In genomic region chr17:14389656-14390055, GRCh38 we compare ENCODE assay signal across 25 cellular contexts.
"Had no signal": no experiment of that assay in that cellular context is flagged by ENCODE, and none has a peak within 500 bp of the region (broad histone marks: within the 10 kb centered on the region; RNA-seq: fewer than 3 reads in every experiment).

No MANE protein-coding gene starts in this region.

- H2AFZ ChIP-seq: hepatocyte had no signal

- DNase-seq: cortex of kidney; dorsolateral prefrontal cortex; effector memory CD4-positive, alpha-beta T cell; foreskin keratinocyte; head of caudate nucleus; islet precursor cell; mammary epithelial cell; psoas muscle; retina; right lobe of liver; stimulated activated CD4-positive, alpha-beta T cell treated with anti-CD3 and anti-CD28 coated beads, Interleukin-15, amount 100 ng/mL, for 24 hours; stimulated activated CD4-positive, alpha-beta T cell treated with anti-CD3 and anti-CD28 coated beads, Interleukin-1b, Interleukin-23, amount 100 ng/mL, for 48 hours; stimulated activated CD4-positive, alpha-beta T cell treated with anti-CD3 and anti-CD28 coated beads, Interleukin-4, amount 100 ng/mL, for 24 hours; stimulated activated naive CD8-positive, alpha-beta T cell treated with anti-CD3 and anti-CD28 coated beads, Interleukin-15, amount 100 ng/mL, for 72 hours; testis; upper lobe of right lung had no signal

- H3K4me1 ChIP-seq: esophagus muscularis mucosa, foreskin keratinocyte, psoas muscle, right lobe of liver, testis, tibial nerve, upper lobe of right lung, vagina had no signal

- H3K36me3 ChIP-seq: esophagus muscularis mucosa, right lobe of liver, tibial nerve, upper lobe of right lung, vagina had no signal

- H3K27me3 ChIP-seq: esophagus muscularis mucosa, foreskin keratinocyte, hepatocyte, right lobe of liver, testis, tibial nerve, upper lobe of right lung, vagina had no signal

- H3K4me1 Mint-ChIP-seq: mesothelial cell of epicardium; stimulated activated memory B cell treated with anti-CD40 and anti-IgM and Interleukin-4, amounts not matched to agents 10 μg/mL and 1 μg/mL and 100 μg/mL, for 72 hours; stimulated activated naive CD8-positive, alpha-beta T cell treated with anti-CD3 and anti-CD28 coated beads, Interleukin-15, amount 100 ng/mL, for 72 hours had no signal

- H3K27ac ChIP-seq: dorsolateral prefrontal cortex, epithelial cell of prostate, esophagus muscularis mucosa, foreskin keratinocyte, hepatocyte, psoas muscle, right lobe of liver, testis, tibial nerve, upper lobe of right lung, vagina had no signal

- ATAC-seq: foreskin keratinocyte; left lobe of liver; natural killer cell treated with Interleukin-12 subunit alpha and Interleukin-12 subunit beta and Interleukin-15 and Interleukin-18, amount 100 ng/mL, for 72 hours; psoas muscle; right lobe of liver; stimulated activated memory B cell treated with anti-CD40 and anti-IgM and Interleukin-4, amounts not matched to agents 10 μg/mL and 1 μg/mL and 100 μg/mL, for 72 hours; stimulated activated naive CD8-positive, alpha-beta T cell treated with anti-CD3 and anti-CD28 coated beads, Interleukin-15, amount 100 ng/mL, for 72 hours; upper lobe of right lung had no signal

- H3K36me3 Mint-ChIP-seq: mesothelial cell of epicardium had no signal

- H3K79me2 ChIP-seq: hepatocyte had no signal

- H3K9me3 ChIP-seq: right lobe of liver, testis, upper lobe of right lung, vagina had no signal

- H3K4me3 ChIP-seq: dorsolateral prefrontal cortex, esophagus muscularis mucosa, hepatocyte, psoas muscle, right lobe of liver, testis, tibial nerve, upper lobe of right lung, vagina had no signal

- H3K4me2 ChIP-seq: hepatocyte had no signal

- H3K27me3 Mint-ChIP-seq: natural killer cell treated with Interleukin-12 subunit alpha and Interleukin-12 subunit beta and Interleukin-15 and Interleukin-18, amount 100 ng/mL, for 72 hours; stimulated activated memory B cell treated with anti-CD40 and anti-IgM and Interleukin-4, amounts not matched to agents 10 μg/mL and 1 μg/mL and 100 μg/mL, for 72 hours; stimulated activated naive CD8-positive, alpha-beta T cell treated with anti-CD3 and anti-CD28 coated beads, Interleukin-15, amount 100 ng/mL, for 72 hours had no signal

- H3K4me3 Mint-ChIP-seq: mesothelial cell of epicardium; natural killer cell treated with Interleukin-12 subunit alpha and Interleukin-12 subunit beta and Interleukin-15 and Interleukin-18, amount 100 ng/mL, for 72 hours; stimulated activated memory B cell treated with anti-CD40 and anti-IgM and Interleukin-4, amounts not matched to agents 10 μg/mL and 1 μg/mL and 100 μg/mL, for 72 hours; stimulated activated naive CD8-positive, alpha-beta T cell treated with anti-CD3 and anti-CD28 coated beads, Interleukin-15, amount 100 ng/mL, for 72 hours had no signal

- H3K27ac Mint-ChIP-seq: mesothelial cell of epicardium; natural killer cell treated with Interleukin-12 subunit alpha and Interleukin-12 subunit beta and Interleukin-15 and Interleukin-18, amount 100 ng/mL, for 72 hours; stimulated activated memory B cell treated with anti-CD40 and anti-IgM and Interleukin-4, amounts not matched to agents 10 μg/mL and 1 μg/mL and 100 μg/mL, for 72 hours had no signal
